Comparison of ENCODE assay signal across 8 cellular contexts in the genomic region with DNA sequence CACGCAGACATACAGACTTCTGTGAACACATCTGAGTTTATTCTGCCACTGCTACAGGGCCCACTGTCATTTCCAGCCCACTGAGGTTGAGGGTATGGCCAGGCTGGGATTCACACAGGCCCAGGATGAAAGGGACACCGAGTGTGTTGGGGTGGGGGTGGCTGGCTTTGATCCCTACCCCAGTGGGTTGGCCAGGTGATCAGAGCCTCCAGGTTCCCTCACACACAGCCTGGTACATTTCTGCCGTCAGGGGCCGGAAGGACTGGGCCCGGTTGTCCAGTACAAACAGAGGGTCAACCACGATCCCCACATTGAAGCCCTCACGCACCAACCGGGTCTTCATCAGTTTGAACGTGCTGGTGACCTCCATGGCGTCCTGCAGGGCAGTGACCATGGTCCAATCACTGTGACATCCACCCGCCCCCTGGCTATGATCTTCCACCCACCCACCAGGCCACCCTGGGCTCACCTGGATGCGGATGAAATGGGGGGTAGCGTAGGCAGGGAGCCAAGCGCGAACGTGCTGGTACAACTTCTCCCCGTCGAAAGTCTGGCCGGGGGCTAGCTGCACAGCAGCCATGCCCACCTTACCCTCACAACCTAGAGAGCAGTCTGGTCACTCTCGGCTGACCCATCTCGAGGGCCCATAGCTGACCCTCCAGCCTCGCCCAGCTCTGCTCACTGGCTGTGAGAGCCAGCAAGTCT. TPM values are rescaled to one million over a fixed set of nuclear protein-coding genes. Genes with fewer than 3 reads are reported as not detected.
A peak's percentile ranks its signal among the peaks of the same experiment; 100 is the strongest.
DNase-seq lines count a peak whose midpoint lies in the region; ATAC-seq, FAIRE-seq and TF ChIP-seq lines count a peak whose summit lies in the region.

No MANE protein-coding gene starts in this region.

- ATAC-seq in HG02840 (IDR thresholded peaks at IDR 0.05; ENCODE audit: low FRiP score, unreplicated experiment) (peak; percentile 2), memory B cell (ENCODE audit: low read depth) (no peak), HG03097 (IDR thresholded peaks at IDR 0.05; ENCODE audit: low FRiP score, unreplicated experiment) (no peak), HG03175 (IDR thresholded peaks at IDR 0.05; ENCODE audit: unreplicated experiment) (no peak)

- H3K4me3 Mint-ChIP-seq in MCF 10A (ENCODE audit: unreplicated experiment) (peak overlapping the region; percentile 83), memory B cell (peak overlapping the region; percentile 91)

- H3K36me3 Mint-ChIP-seq in MCF 10A (ENCODE audit: insufficient read depth, unreplicated experiment) (peaks cover 15% of the 10 kb centered on the region), memory B cell (peaks cover 3% of the 10 kb centered on the region)

- intact Hi-C loops in MCF 10A (cut with micrococcal nuclease), result no loop called here

- H3K27ac Mint-ChIP-seq in MCF 10A (ENCODE audit: low read depth, unreplicated experiment), result peak overlapping the region; percentile 86
- H3K27ac Mint-ChIP-seq in memory B cell, result peak overlapping the region; percentile 92

- H3K9me3 Mint-ChIP-seq in MCF 10A (ENCODE audit: unreplicated experiment) (peaks cover 22% of the 10 kb centered on the region), memory B cell (peaks cover 16% of the 10 kb centered on the region)

- TF ChIP-seq CTCF in 22Rv1 (IDR thresholded peaks at IDR 0.05) (no peak), MCF 10A (IDR thresholded peaks at IDR 0.05; ENCODE audit: unreplicated experiment) (no peak)

- H3K27ac ChIP-seq in 22Rv1, result peak overlapping the region; percentile 83

- DNase-seq in MCF 10A (ENCODE audit: unreplicated experiment), result no peak
- DNase-seq in memory B cell (ENCODE audit: low spot score in 2 of 2), result no peak
- DNase-seq in HTR-8/SVneo (ENCODE audit: insufficient read length, low spot score), result no peak
- no peak for DNase-seq in stimulated activated CD8-positive, alpha-beta memory T cell treated with anti-CD3 and anti-CD28 coated beads, Interleukin-4, amount 100 ng/mL, for 48 hours

- H3K27me3 Mint-ChIP-seq in MCF 10A (ENCODE audit: insufficient read depth, unreplicated experiment) (no peaks in the 10 kb centered on the region), memory B cell (no peaks in the 10 kb centered on the region)

- TSS peak; percentile 71 for BruUV-seq in MCF 10A (replicated peaks; lab: Mats Ljungman, UMichigan)

- CTCF ChIA-PET in MCF 10A (lab: Yijun Ruan, JAX), result no interaction called here

- peaks cover 17% of the 10 kb centered on the region for H3K4me1 Mint-ChIP-seq in MCF 10A (ENCODE audit: insufficient read depth, unreplicated experiment)
- H3K4me1 Mint-ChIP-seq in memory B cell, result peaks cover 15% of the 10 kb centered on the region

- FAIRE-seq in HTR-8/SVneo (lab: Jason Lieb, UNC), result no peak

- POLR2A ChIA-PET in MCF 10A (lab: Yijun Ruan, JAX), result interaction anchor here (0.6 to 2.5 kb wide), 9 partner anchors 14 to 180 kb away, joined by 3 to 27 read pairs (median 6); partner anchors contain the start of genes CHMP2A, TRIM28, ZBTB45 and ZSCAN22

RNA-seq across cellular contexts. Expression of gene SLC27A5, which starts 13.3 kb away (rescaled TPM):
- 14.7 and 22.5 TPM in 2 replicates for total RNA-seq in MCF 10A (2022)

RNA-seq across cellular contexts. Expression of gene ZBTB45, which starts 21.1 kb away (rescaled TPM):
- total RNA-seq in MCF 10A (2022), result 12.8 and 15.0 TPM in 2 replicates

RNA-seq across cellular contexts. Expression of gene ZNF446, which starts 22.3 kb away (rescaled TPM):
- 8.3 and 10.3 TPM in 2 replicates for total RNA-seq in MCF 10A (2022)

RNA-seq across cellular contexts. Expression of gene ZNF324, which starts 31.6 kb away (rescaled TPM):
- total RNA-seq in MCF 10A (2022), result 6.5 and 7.9 TPM in 2 replicates

RNA-seq across cellular contexts. Expression of gene TRIM28, which starts 45.4 kb away (rescaled TPM):
- total RNA-seq in MCF 10A (2022), result 236 and 290 TPM in 2 replicates
